ENCODE assay signal across 13 cellular contexts in genomic region chr5:133926960-133927615, GRCh38. TPM values are rescaled to one million over a fixed set of nuclear protein-coding genes. Genes with fewer than 3 reads are reported as not detected.
DNase-seq lines count a peak whose midpoint lies in the region; ATAC-seq, FAIRE-seq and TF ChIP-seq lines count a peak whose summit lies in the region.
"Had no signal": no experiment of that assay in that cellular context is flagged by ENCODE, and none has a peak within 500 bp of the region (broad histone marks: within the 10 kb centered on the region; RNA-seq: fewer than 3 reads in every experiment).

No MANE protein-coding gene starts in this region.

- H3K9me3 ChIP-seq in SJCRH30 (replicated peaks) = no peaks in the 10 kb centered on the region
- H3K9me3 ChIP-seq in CD4-positive, alpha-beta memory T cell (ENCODE audit: control insufficient read depth in 1 of 2, low read length in 2 of 2) = no peaks in the 10 kb centered on the region

- POLR2A ChIA-PET in CD4-positive, alpha-beta memory T cell (lab: Charles Lee; ENCODE audit: partially characterized antibody) = no interaction called here

- no peak overlapping the region for H3K4me3 ChIP-seq in SJCRH30
- H3K4me3 ChIP-seq in CD4-positive, alpha-beta memory T cell (ENCODE audit: low read length in 2 of 2) = no peak overlapping the region

- peak overlapping the region; percentile 50 for H3K27ac Mint-ChIP-seq in stimulated activated naive CD8-positive, alpha-beta T cell treated with anti-CD3 and anti-CD28 coated beads, Interleukin-15, Interleukin-2, amounts not matched to agents 100 ng/mL and 50 ng/mL, for 24 hours
- no peak overlapping the region for H3K27ac Mint-ChIP-seq in effector memory CD8-positive, alpha-beta T cell
- peak overlapping the region in 2 of 7 donors; percentile 17 to 82 for H3K27ac Mint-ChIP-seq in CD4-positive, alpha-beta memory T cell
- H3K27ac Mint-ChIP-seq: activated naive CD4-positive, alpha-beta T cell treated with anti-CD3 and anti-CD28 coated beads, Interleukin-2, amount 50 U/mL, for 72 hours; HFFc6; T-helper 17 cell had no signal

- DNase-seq in stimulated activated naive CD8-positive, alpha-beta T cell treated with anti-CD3 and anti-CD28 coated beads, Interleukin-15, Interleukin-2, amounts not matched to agents 100 U/mL and 50 U/mL, for 24 hours = no peak
- peak; percentile 50 to 72 for DNase-seq in SJCRH30
- peak; percentile 68 for DNase-seq in left kidney (ENCODE audit: low read depth, low spot score)
- DNase-seq in effector memory CD8-positive, alpha-beta T cell = no peak
- no peak for DNase-seq in D721Med (ENCODE audit: insufficient read length, low spot score)
- DNase-seq in CD4-positive, alpha-beta memory T cell = no peak
- DNase-seq: activated CD4-positive, alpha-beta memory T cell treated with anti-CD3 and anti-CD28 coated beads for 36 hours; HFFc6; NCI-H146; T-helper 17 cell had no signal

- peaks cover 20% of the 10 kb centered on the region for H3K4me1 ChIP-seq in SJCRH30
- H3K4me1 ChIP-seq in CD4-positive, alpha-beta memory T cell (ENCODE audit: insufficient read depth, low read length) = peaks cover 21% of the 10 kb centered on the region

- no peaks in the 10 kb centered on the region for H3K36me3 ChIP-seq in SJCRH30
- H3K36me3 ChIP-seq in CD4-positive, alpha-beta memory T cell (ENCODE audit: insufficient read depth, low read length) = no peaks in the 10 kb centered on the region

- no peaks in the 10 kb centered on the region for H3K27me3 Mint-ChIP-seq in stimulated activated naive CD8-positive, alpha-beta T cell treated with anti-CD3 and anti-CD28 coated beads, Interleukin-15, Interleukin-2, amounts not matched to agents 100 ng/mL and 50 ng/mL, for 24 hours
- H3K27me3 Mint-ChIP-seq in effector memory CD8-positive, alpha-beta T cell = peaks cover 10 to 31% of the 10 kb centered on the region in 2 donors
- peaks cover 0 to 5% of the 10 kb centered on the region in 2 donors for H3K27me3 Mint-ChIP-seq in CD4-positive, alpha-beta memory T cell
- H3K27me3 Mint-ChIP-seq: activated CD4-positive, alpha-beta memory T cell treated with anti-CD3 and anti-CD28 coated beads for 36 hours had no signal

- H3K4me3 Mint-ChIP-seq in stimulated activated naive CD8-positive, alpha-beta T cell treated with anti-CD3 and anti-CD28 coated beads, Interleukin-15, Interleukin-2, amounts not matched to agents 100 ng/mL and 50 ng/mL, for 24 hours = no peak overlapping the region
- no peak overlapping the region for H3K4me3 Mint-ChIP-seq in effector memory CD8-positive, alpha-beta T cell
- no peak overlapping the region for H3K4me3 Mint-ChIP-seq in CD4-positive, alpha-beta memory T cell
- H3K4me3 Mint-ChIP-seq: activated CD4-positive, alpha-beta memory T cell treated with anti-CD3 and anti-CD28 coated beads for 36 hours; HFFc6; T-helper 17 cell had no signal

- FAIRE-seq in D721Med (lab: Jason Lieb, UNC) = no peak

- intact Hi-C loops in CD4-positive, alpha-beta memory T cell (cut with micrococcal nuclease) = no loop called here

- H3K9me3 Mint-ChIP-seq in stimulated activated naive CD8-positive, alpha-beta T cell treated with anti-CD3 and anti-CD28 coated beads, Interleukin-15, Interleukin-2, amounts not matched to agents 100 ng/mL and 50 ng/mL, for 24 hours = no peaks in the 10 kb centered on the region
- H3K9me3 Mint-ChIP-seq in effector memory CD8-positive, alpha-beta T cell = no peaks in the 10 kb centered on the region
- no peaks in the 10 kb centered on the region for H3K9me3 Mint-ChIP-seq in CD4-positive, alpha-beta memory T cell
- H3K9me3 Mint-ChIP-seq: activated CD4-positive, alpha-beta memory T cell treated with anti-CD3 and anti-CD28 coated beads for 36 hours; activated naive CD4-positive, alpha-beta T cell treated with anti-CD3 and anti-CD28 coated beads, Interleukin-2, amount 50 U/mL, for 72 hours; HFFc6 had no signal

- H3K27me3 ChIP-seq in SJCRH30 = no peaks in the 10 kb centered on the region
- H3K27me3 ChIP-seq in CD4-positive, alpha-beta memory T cell (ENCODE audit: insufficient read depth, low read length) = no peaks in the 10 kb centered on the region

- no peak for TF ChIP-seq CTCF in D721Med (IDR thresholded peaks at IDR 0.05; ENCODE audit: insufficient read depth, missing control alignments)

- H3K4me1 Mint-ChIP-seq in stimulated activated naive CD8-positive, alpha-beta T cell treated with anti-CD3 and anti-CD28 coated beads, Interleukin-15, Interleukin-2, amounts not matched to agents 100 ng/mL and 50 ng/mL, for 24 hours (ENCODE audit: low read depth) = peaks cover 60% of the 10 kb centered on the region
- H3K4me1 Mint-ChIP-seq in effector memory CD8-positive, alpha-beta T cell (ENCODE audit: low read depth in 2 of 2) = peaks cover 5 to 8% of the 10 kb centered on the region in 2 donors
- H3K4me1 Mint-ChIP-seq in CD4-positive, alpha-beta memory T cell = peaks cover 11 to 27% (median 18%) of the 10 kb centered on the region in 4 donors

- ATAC-seq in stimulated activated naive CD8-positive, alpha-beta T cell treated with anti-CD3 and anti-CD28 coated beads, Interleukin-15, Interleukin-2, amounts not matched to agents 100 U/mL and 50 U/mL, for 24 hours = no peak
- no peak for ATAC-seq in effector memory CD8-positive, alpha-beta T cell (replicated peaks)
- ATAC-seq in GM18861 (IDR thresholded peaks at IDR 0.05; ENCODE audit: unreplicated experiment) = no peak
- ATAC-seq: activated naive CD4-positive, alpha-beta T cell treated with anti-CD3 and anti-CD28 coated beads, Interleukin-2, amount 50 U/mL, for 72 hours; T-helper 17 cell had no signal

- CTCF ChIA-PET in CD4-positive, alpha-beta memory T cell (lab: Charles Lee; ENCODE audit: partially characterized antibody) = no interaction called here

- no peaks in the 10 kb centered on the region for H3K36me3 Mint-ChIP-seq in stimulated activated naive CD8-positive, alpha-beta T cell treated with anti-CD3 and anti-CD28 coated beads, Interleukin-15, Interleukin-2, amounts not matched to agents 100 ng/mL and 50 ng/mL, for 24 hours (ENCODE audit: low read depth)
- no peaks in the 10 kb centered on the region for H3K36me3 Mint-ChIP-seq in effector memory CD8-positive, alpha-beta T cell (ENCODE audit: insufficient read depth)
- H3K36me3 Mint-ChIP-seq in CD4-positive, alpha-beta memory T cell = no peaks in the 10 kb centered on the region
- H3K36me3 Mint-ChIP-seq: activated CD4-positive, alpha-beta memory T cell treated with anti-CD3 and anti-CD28 coated beads for 36 hours; activated naive CD4-positive, alpha-beta T cell treated with anti-CD3 and anti-CD28 coated beads, Interleukin-2, amount 50 U/mL, for 72 hours had no signal

- peak overlapping the region; percentile 5 for H3K27ac ChIP-seq in SJCRH30
- no peak overlapping the region for H3K27ac ChIP-seq in CD4-positive, alpha-beta memory T cell (ENCODE audit: low read depth, low read length)

RNA-seq across cellular contexts. Expression of gene C5orf15, which starts 41.3 kb away (rescaled TPM):
- total RNA-seq in SJCRH30 (2014; rRNA removed; shearing (Covaris generic)) = 78.3 and 82.3 TPM in 2 replicates
- total RNA-seq in CD4-positive, alpha-beta memory T cell = 10 to 100 TPM; 13.3 to 16.0 TPM
- polyA plus RNA-seq in CD4-positive, alpha-beta memory T cell = 10 to 100 TPM; 28.5 to 28.8 TPM

Comparison
In these comparisons a context has a peak if more than half of its experiments do, and no peak if none do; other contexts are left out.
1. DNase-seq: peak in SJCRH30 (2 of 2) and left kidney (single experiment); none in stimulated activated naive CD8-positive, alpha-beta T cell treated with anti-CD3 and anti-CD28 coated beads, Interleukin-15, Interleukin-2, amounts not matched to agents 100 U/mL and 50 U/mL, for 24 hours (single experiment), effector memory CD8-positive, alpha-beta T cell (0 of 3), D721Med (single experiment) and CD4-positive, alpha-beta memory T cell (0 of 5).